In genomic region chr5:180210961-180211760, GRCh38 we compare ENCODE assay signal across 1 cellular context.
TF ChIP-seq lines count a peak whose summit lies in the region.

No MANE protein-coding gene starts in this region.

TF ChIP-seq in K562, 482 proteins besides CTCF, POLR2A, EP300 and RAD21 (continued from another document):
- TF ChIP-seq TARDBP (IDR thresholded peaks at IDR 0.05) (no peak), ZKSCAN3 (CRISPR knock-in tag; IDR thresholded peaks at IDR 0.05) (no peak), PRMT5 (CRISPR knock-in tag; IDR thresholded peaks at IDR 0.05) (no peak), NFXL1 (CRISPR knock-in tag; IDR thresholded peaks at IDR 0.05) (no peak), CBFB (CRISPR knock-in tag; IDR thresholded peaks at IDR 0.05) (no peak), HOXB6 (CRISPR knock-in tag; IDR thresholded peaks at IDR 0.05; ENCODE audit: borderline replicate concordance) (no peak)
- TF ChIP-seq, protein P1, sequence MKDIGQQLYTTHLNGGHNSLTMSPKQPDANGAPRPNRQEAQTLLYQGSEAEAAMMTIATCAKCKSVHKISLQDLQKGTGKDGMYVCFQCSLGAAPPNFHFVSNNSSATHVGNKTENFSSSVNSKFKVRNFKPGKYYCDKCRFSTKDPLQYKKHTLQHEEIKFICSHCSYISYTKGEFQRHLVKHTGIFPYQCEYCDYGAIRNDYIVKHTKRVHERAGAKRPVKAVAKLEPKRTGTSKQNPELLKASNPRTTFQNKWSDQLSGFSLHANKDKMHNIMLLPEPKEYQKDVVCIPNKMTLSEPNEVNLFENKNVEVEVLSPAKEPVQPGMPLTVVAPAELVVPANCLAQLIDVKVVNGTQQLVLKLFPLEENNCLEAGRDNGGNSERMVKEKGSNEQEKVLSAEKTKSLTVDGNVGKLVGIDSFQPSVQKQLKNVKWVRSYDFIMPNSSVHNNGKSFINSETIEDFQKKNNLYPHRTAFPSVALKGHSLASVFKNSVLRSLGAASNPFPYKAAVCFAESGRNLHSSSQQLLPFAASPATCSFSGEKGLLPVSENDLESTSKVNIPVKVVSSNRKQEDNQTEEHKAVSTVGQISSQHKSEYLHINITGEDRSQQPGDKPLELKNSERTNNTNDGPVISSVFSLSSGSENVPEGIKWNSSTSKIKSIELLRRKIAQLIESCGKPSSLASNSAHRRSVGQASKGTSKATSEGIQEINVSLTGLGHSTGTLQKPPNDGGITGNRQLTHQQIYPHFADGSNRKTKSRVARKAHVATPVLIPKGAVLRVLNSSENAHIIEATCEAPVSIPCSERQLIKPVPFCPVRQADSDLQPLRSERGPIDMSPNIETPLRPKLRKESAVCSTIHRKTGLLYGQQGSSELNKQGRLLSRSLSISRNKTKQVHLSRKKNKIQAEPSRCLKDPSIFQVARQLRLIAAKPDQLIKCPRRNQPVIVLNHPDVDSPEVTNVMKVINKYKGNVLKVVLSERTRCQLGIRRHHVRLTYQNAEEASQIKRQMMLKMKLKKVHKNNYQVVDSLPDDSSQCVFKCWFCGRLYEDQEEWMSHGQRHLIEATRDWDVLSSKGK (CRISPR knock-in tag; IDR thresholded peaks at IDR 0.05): no peak
